Comparison of ENCODE assay signal across 19 cellular contexts in the genomic region with DNA sequence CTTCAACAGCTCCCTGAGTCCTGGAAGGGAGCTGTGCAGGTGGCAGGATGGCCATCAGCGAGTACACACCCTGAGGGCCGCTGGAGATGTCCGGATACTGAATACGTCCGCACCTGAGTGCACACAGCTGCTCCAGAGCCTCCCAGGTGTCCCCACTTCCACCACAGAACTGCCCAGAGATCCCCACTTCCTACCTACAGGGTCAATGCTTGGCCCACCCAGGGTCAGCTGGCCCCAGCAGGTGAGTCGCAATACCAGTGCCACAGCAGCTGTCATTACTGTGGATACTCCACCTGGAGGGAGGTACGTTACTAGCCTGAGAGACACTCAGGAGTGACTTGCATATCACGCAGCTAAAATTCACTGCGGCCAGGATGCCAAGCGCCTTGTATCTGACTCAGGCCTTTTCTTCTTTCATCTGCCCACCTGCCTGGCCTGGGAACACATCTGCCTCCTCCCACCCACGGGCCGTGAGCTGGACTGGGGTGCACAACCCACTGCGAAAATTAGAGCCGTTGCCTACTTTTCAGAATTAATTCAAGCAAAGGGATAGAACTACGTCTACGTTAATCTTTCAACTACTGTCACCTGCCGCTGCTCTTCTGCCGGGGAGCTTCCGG. TPM values are rescaled to one million over a fixed set of nuclear protein-coding genes. Genes with fewer than 3 reads are reported as not detected.
"Had no signal": no experiment of that assay in that cellular context is flagged by ENCODE, and none has a peak within 500 bp of the region (broad histone marks: within the 10 kb centered on the region; RNA-seq: fewer than 3 reads in every experiment).

No MANE protein-coding gene starts in this region.

- H2AFZ ChIP-seq: parathyroid adenoma had no signal

- H3K4me1 Mint-ChIP-seq: brain, immature natural killer cell had no signal

- DNase-seq: activated CD4-positive, alpha-beta T cell treated with anti-CD3 and anti-CD28 coated beads, Interleukin-2, amount 50 U/mL, for 4 hours; activated naive CD4-positive, alpha-beta T cell; amniotic stem cell; caudate nucleus; effector memory CD8-positive, alpha-beta T cell; immature natural killer cell; mucosa of descending colon; naive B cell; stimulated activated CD4-positive, alpha-beta T cell treated with anti-CD3 and anti-CD28 coated beads, Interleukin-4, amount 100 ng/mL, for 4 hours; testis had no signal

- H3K4me3 Mint-ChIP-seq: activated naive CD8-positive, alpha-beta T cell treated with anti-CD3 and anti-CD28 coated beads for 36 hours; brain; effector memory CD8-positive, alpha-beta T cell; immature natural killer cell; memory B cell; stimulated activated memory B cell treated with anti-CD40 and anti-IgM and Interleukin-4, amounts not matched to agents 10 μg/mL and 1 μg/mL and 100 μg/mL, for 72 hours; type B pancreatic cell had no signal

- H3K27ac Mint-ChIP-seq: activated naive CD8-positive, alpha-beta T cell treated with anti-CD3 and anti-CD28 coated beads for 36 hours; brain; effector memory CD8-positive, alpha-beta T cell; immature natural killer cell; memory B cell; naive B cell; stimulated activated memory B cell treated with anti-CD40 and anti-IgM and Interleukin-4, amounts not matched to agents 10 μg/mL and 1 μg/mL and 100 μg/mL, for 72 hours; type B pancreatic cell had no signal

- H3K27me3 ChIP-seq: testis had no signal

- H3K9me3 ChIP-seq: mucosa of descending colon, neutrophil, testis had no signal

- H3K27ac ChIP-seq: neutrophil, parathyroid adenoma, testis had no signal

- H3K9me3 Mint-ChIP-seq: activated naive CD8-positive, alpha-beta T cell treated with anti-CD3 and anti-CD28 coated beads for 36 hours; brain; effector memory CD8-positive, alpha-beta T cell; immature natural killer cell; type B pancreatic cell had no signal

- H3K9ac ChIP-seq: parathyroid adenoma had no signal

- H3K4me3 ChIP-seq: mucosa of descending colon, testis had no signal

- H3K36me3 Mint-ChIP-seq: activated naive CD8-positive, alpha-beta T cell treated with anti-CD3 and anti-CD28 coated beads for 36 hours; brain; memory B cell; stimulated activated memory B cell treated with anti-CD40 and anti-IgM and Interleukin-4, amounts not matched to agents 10 μg/mL and 1 μg/mL and 100 μg/mL, for 72 hours; type B pancreatic cell had no signal

- H3K36me3 ChIP-seq: neutrophil had no signal

- ATAC-seq: effector memory CD8-positive, alpha-beta T cell; mucosa of descending colon; sciatic nerve; stimulated activated memory B cell treated with anti-CD40 and anti-IgM and Interleukin-4, amounts not matched to agents 10 μg/mL and 1 μg/mL and 100 μg/mL, for 72 hours had no signal

- H3K4me1 ChIP-seq: parathyroid adenoma, testis had no signal

RNA-seq across cellular contexts. Expression of gene C4orf50, which starts 9.4 kb away (rescaled TPM):
- total RNA-seq: activated naive CD8-positive, alpha-beta T cell treated with anti-CD3 and anti-CD28 coated beads for 36 hours; fibroblast of villous mesenchyme had no signal
